ENCODE assay signal across 1 cellular context in the genomic region with DNA sequence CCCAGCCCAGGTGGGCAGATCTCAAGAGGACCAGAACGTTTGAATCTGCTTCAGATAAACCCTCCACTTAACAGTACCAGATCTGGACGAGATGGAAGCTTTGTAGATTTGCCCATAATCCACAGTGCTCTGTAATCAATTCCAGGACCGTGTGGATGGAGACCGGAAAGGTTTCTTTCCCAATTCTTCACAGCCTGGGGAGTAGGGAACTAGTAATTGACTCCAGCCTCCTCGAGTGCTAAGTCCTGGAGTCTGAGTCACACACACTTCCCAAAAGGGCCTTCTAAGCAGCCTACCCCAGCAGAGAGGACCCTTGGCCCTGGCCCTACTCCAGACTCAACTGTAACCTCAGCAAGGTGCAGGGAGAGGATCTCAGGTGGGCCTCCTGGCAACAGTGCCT.
TF ChIP-seq lines count a peak whose summit lies in the region.

No MANE protein-coding gene starts in this region.

TF ChIP-seq in GM23338, 12 proteins besides CTCF, POLR2A, EP300 and RAD21 (continued from another document):
- TF ChIP-seq, protein P1, sequence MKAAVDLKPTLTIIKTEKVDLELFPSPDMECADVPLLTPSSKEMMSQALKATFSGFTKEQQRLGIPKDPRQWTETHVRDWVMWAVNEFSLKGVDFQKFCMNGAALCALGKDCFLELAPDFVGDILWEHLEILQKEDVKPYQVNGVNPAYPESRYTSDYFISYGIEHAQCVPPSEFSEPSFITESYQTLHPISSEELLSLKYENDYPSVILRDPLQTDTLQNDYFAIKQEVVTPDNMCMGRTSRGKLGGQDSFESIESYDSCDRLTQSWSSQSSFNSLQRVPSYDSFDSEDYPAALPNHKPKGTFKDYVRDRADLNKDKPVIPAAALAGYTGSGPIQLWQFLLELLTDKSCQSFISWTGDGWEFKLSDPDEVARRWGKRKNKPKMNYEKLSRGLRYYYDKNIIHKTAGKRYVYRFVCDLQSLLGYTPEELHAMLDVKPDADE (IDR thresholded peaks at IDR 0.05): no peak
- TF ChIP-seq CREB1 (CRISPR knock-in tag; IDR thresholded peaks at IDR 0.05; ENCODE audit: low read depth) (no peak), ZNF331 (CRISPR knock-in tag; IDR thresholded peaks at IDR 0.05; ENCODE audit: low read depth) (no peak), EZH2 (IDR thresholded peaks at IDR 0.05; ENCODE audit: low read depth, unreplicated experiment) (no peak), ZNF114 (CRISPR knock-in tag; IDR thresholded peaks at IDR 0.05) (no peak), EZH2phosphoT487 (IDR thresholded peaks at IDR 0.05; ENCODE audit: unreplicated experiment) (no peak), NANOG (IDR thresholded peaks at IDR 0.05; ENCODE audit: borderline replicate concordance) (no peak)
- TF ChIP-seq, protein P2, sequence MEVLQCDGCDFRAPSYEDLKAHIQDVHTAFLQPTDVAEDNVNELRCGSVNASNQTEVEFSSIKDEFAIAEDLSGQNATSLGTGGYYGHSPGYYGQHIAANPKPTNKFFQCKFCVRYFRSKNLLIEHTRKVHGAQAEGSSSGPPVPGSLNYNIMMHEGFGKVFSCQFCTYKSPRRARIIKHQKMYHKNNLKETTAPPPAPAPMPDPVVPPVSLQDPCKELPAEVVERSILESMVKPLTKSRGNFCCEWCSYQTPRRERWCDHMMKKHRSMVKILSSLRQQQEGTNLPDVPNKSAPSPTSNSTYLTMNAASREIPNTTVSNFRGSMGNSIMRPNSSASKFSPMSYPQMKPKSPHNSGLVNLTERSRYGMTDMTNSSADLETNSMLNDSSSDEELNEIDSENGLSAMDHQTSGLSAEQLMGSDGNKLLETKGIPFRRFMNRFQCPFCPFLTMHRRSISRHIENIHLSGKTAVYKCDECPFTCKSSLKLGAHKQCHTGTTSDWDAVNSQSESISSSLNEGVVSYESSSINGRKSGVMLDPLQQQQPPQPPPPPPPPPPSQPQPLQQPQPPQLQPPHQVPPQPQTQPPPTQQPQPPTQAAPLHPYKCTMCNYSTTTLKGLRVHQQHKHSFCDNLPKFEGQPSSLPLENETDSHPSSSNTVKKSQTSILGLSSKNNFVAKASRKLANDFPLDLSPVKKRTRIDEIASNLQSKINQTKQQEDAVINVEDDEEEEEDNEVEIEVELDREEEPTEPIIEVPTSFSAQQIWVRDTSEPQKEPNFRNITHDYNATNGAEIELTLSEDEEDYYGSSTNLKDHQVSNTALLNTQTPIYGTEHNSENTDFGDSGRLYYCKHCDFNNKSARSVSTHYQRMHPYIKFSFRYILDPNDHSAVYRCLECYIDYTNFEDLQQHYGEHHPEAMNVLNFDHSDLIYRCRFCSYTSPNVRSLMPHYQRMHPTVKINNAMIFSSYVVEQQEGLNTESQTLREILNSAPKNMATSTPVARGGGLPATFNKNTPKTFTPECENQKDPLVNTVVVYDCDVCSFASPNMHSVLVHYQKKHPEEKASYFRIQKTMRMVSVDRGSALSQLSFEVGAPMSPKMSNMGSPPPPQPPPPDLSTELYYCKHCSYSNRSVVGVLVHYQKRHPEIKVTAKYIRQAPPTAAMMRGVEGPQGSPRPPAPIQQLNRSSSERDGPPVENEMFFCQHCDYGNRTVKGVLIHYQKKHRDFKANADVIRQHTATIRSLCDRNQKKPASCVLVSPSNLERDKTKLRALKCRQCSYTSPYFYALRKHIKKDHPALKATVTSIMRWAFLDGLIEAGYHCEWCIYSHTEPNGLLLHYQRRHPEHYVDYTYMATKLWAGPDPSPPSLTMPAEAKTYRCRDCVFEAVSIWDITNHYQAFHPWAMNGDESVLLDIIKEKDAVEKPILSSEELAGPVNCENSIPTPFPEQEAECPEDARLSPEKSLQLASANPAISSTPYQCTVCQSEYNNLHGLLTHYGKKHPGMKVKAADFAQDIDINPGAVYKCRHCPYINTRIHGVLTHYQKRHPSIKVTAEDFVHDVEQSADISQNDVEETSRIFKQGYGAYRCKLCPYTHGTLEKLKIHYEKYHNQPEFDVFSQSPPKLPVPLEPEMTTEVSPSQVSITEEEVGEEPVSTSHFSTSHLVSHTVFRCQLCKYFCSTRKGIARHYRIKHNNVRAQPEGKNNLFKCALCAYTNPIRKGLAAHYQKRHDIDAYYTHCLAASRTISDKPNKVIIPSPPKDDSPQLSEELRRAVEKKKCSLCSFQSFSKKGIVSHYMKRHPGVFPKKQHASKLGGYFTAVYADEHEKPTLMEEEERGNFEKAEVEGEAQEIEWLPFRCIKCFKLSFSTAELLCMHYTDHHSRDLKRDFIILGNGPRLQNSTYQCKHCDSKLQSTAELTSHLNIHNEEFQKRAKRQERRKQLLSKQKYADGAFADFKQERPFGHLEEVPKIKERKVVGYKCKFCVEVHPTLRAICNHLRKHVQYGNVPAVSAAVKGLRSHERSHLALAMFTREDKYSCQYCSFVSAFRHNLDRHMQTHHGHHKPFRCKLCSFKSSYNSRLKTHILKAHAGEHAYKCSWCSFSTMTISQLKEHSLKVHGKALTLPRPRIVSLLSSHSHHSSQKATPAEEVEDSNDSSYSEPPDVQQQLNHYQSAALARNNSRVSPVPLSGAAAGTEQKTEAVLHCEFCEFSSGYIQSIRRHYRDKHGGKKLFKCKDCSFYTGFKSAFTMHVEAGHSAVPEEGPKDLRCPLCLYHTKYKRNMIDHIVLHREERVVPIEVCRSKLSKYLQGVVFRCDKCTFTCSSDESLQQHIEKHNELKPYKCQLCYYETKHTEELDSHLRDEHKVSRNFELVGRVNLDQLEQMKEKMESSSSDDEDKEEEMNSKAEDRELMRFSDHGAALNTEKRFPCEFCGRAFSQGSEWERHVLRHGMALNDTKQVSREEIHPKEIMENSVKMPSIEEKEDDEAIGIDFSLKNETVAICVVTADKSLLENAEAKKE (CRISPR knock-in tag; IDR thresholded peaks at IDR 0.05): no peak
